Comparison of ENCODE assay signal across 29 cellular contexts in the genomic region with DNA sequence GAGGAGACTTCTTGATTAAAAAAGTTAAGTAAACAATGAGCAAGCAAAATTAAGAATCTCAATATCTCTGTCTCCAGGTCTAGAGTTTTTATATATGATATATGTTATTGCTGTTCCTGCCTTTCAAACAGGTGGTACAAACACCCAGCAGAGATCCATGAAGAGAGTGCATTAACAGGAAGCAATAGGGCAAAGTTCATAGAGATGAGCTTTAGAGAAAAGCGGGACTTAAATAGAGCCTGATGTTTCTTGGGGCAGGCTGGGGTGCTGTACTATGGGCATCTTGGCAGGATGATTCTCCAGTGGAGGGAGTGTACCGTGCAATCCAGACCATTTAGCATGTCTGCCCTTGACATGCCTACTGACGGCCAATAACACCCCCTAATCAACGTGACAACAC. TPM values are rescaled to one million over a fixed set of nuclear protein-coding genes. Genes with fewer than 3 reads are reported as not detected.
A peak's percentile ranks its signal among the peaks of the same experiment; 100 is the strongest.
DNase-seq lines count a peak whose midpoint lies in the region; ATAC-seq and TF ChIP-seq lines count a peak whose summit lies in the region.
"Had no signal": no experiment of that assay in that cellular context is flagged by ENCODE, and none has a peak within 500 bp of the region (broad histone marks: within the 10 kb centered on the region; RNA-seq: fewer than 3 reads in every experiment).

No MANE protein-coding gene starts in this region.

- no peak overlapping the region for H2AFZ ChIP-seq in neural progenitor cell (replicated peaks)

- TF ChIP-seq CTCF in HFFc6 (IDR thresholded peaks at IDR 0.05) (no peak), neural progenitor cell (IDR thresholded peaks at IDR 0.05) (no peak)

- H3K27me3 ChIP-seq in BLaER1 (no peaks in the 10 kb centered on the region), neural progenitor cell (no peaks in the 10 kb centered on the region)
- H3K27me3 ChIP-seq: dorsolateral prefrontal cortex, pancreas, upper lobe of right lung had no signal

- H3K4me1 ChIP-seq in BLaER1 (peaks cover 76% of the 10 kb centered on the region), neural progenitor cell (peaks cover 50% of the 10 kb centered on the region)

- H3K9me3 ChIP-seq in BLaER1 (no peaks in the 10 kb centered on the region), neural progenitor cell (ENCODE audit: low read depth) (no peaks in the 10 kb centered on the region)
- H3K9me3 ChIP-seq: lower lobe of right lung, pancreas, upper lobe of right lung had no signal

- DNase-seq in HFFc6 (no peak), left colon (no peak), neural progenitor cell (ENCODE audit: low spot score) (no peak), putamen (ENCODE audit: low spot score) (no peak), ecto neural progenitor cell (ENCODE audit: low spot score) (no peak), NOMO-1 treated with DMSO at 0.1 percent for 48 hours (lab: John Stamatoyannopoulos, UW; ENCODE audit: unreplicated experiment) (no peak)
- DNase-seq: activated CD4-positive, CD25-positive, alpha-beta regulatory T cell treated with anti-CD3 and anti-CD28 coated beads, Interleukin-2, amount 50 U/mL, for 72 hours; activated CD8-positive, alpha-beta T cell treated with anti-CD3 and anti-CD28 coated beads, Interleukin-2, amount 10 ng/mL, durations not matched to agents 7 days and 5 days; activated naive CD4-positive, alpha-beta T cell treated with anti-CD3 and anti-CD28 coated beads, Interleukin-2, amount 10 ng/mL, durations not matched to agents 7 days and 5 days; activated T-cell treated with anti-CD3 and anti-CD28 coated beads, Interleukin-2, amount 50 U/mL, for 48 hours; aorta; CD4-positive, CD25-positive, alpha-beta regulatory T cell; central memory CD4-positive, alpha-beta T cell; DMS79; dorsolateral prefrontal cortex; Kasumi-1; lower lobe of right lung; NCI-H1930; NCI-H345; NCI-H82; pancreas; SHP77; stimulated activated CD4-positive, alpha-beta T cell treated with anti-CD3 and anti-CD28 coated beads, Interleukin-15, amount 100 ng/mL, for 24 hours; stimulated activated CD8-positive, alpha-beta memory T cell treated with anti-CD3 and anti-CD28 coated beads, Interleukin-4, amount 100 ng/mL, for 48 hours; upper lobe of right lung had no signal

- peaks cover 100% of the 10 kb centered on the region for H3K79me2 ChIP-seq in neural progenitor cell (ENCODE audit: low read depth)

- intact Hi-C loops in left colon (cut with DNase I, micrococcal nuclease) = no loop called here

- H3K9ac ChIP-seq in BLaER1 (no peak overlapping the region), neural progenitor cell (no peak overlapping the region)

- H3K27ac Mint-ChIP-seq in HFFc6 (peak overlapping the region; percentile 38; the same call in 1 of the 2 replicates), neural progenitor cell (no peak overlapping the region)

- H3K27me3 Mint-ChIP-seq in HFFc6 (ENCODE audit: insufficient read depth) = no peaks in the 10 kb centered on the region
- H3K27me3 Mint-ChIP-seq in neural progenitor cell (ENCODE audit: insufficient read depth, low read depth) = peaks cover 2% of the 10 kb centered on the region
- H3K27me3 Mint-ChIP-seq: activated naive CD4-positive, alpha-beta T cell treated with anti-CD3 and anti-CD28 coated beads, Interleukin-2, amount 10 ng/mL, durations not matched to agents 7 days and 5 days; CD4-positive, CD25-positive, alpha-beta regulatory T cell had no signal

- H4K20me1 ChIP-seq in BLaER1 (peaks cover 100% of the 10 kb centered on the region), neural progenitor cell (ENCODE audit: low read depth) (peaks cover 100% of the 10 kb centered on the region)

- H3K4me1 Mint-ChIP-seq in HFFc6 (ENCODE audit: low read depth) (peaks cover 75% of the 10 kb centered on the region), neural progenitor cell (peaks cover 51% of the 10 kb centered on the region)

- H3K9me3 Mint-ChIP-seq in HFFc6 (no peaks in the 10 kb centered on the region), neural progenitor cell (peaks cover 3% of the 10 kb centered on the region)
- H3K9me3 Mint-ChIP-seq: activated naive CD4-positive, alpha-beta T cell treated with anti-CD3 and anti-CD28 coated beads, Interleukin-2, amount 10 ng/mL, durations not matched to agents 7 days and 5 days had no signal

- H3K36me3 Mint-ChIP-seq in HFFc6 (ENCODE audit: low read depth) (peaks cover 11% of the 10 kb centered on the region), neural progenitor cell (peaks cover 26% of the 10 kb centered on the region)
- H3K36me3 Mint-ChIP-seq: CD4-positive, CD25-positive, alpha-beta regulatory T cell had no signal

- H3K4me3 ChIP-seq in BLaER1 = no peak overlapping the region
- no peak overlapping the region for H3K4me3 ChIP-seq in neural progenitor cell
- H3K4me3 ChIP-seq: dorsolateral prefrontal cortex, lower lobe of right lung, pancreas, upper lobe of right lung had no signal

- peak overlapping the region; percentile 41; the same call in 1 of the 2 replicates for H3K4me2 ChIP-seq in BLaER1
- H3K4me2 ChIP-seq in neural progenitor cell = peak overlapping the region; percentile 41

- peak; percentile 18 for ATAC-seq in left colon
- no peak for ATAC-seq in GM18520 (IDR thresholded peaks at IDR 0.05; ENCODE audit: unreplicated experiment)
- ATAC-seq: activated CD8-positive, alpha-beta T cell treated with anti-CD3 and anti-CD28 coated beads, Interleukin-2, amount 10 ng/mL, durations not matched to agents 7 days and 5 days; HCT116; lower lobe of right lung; sciatic nerve; upper lobe of right lung had no signal

- H3K4me3 Mint-ChIP-seq in HFFc6 (no peak overlapping the region), neural progenitor cell (no peak overlapping the region)
- H3K4me3 Mint-ChIP-seq: activated CD8-positive, alpha-beta T cell treated with anti-CD3 and anti-CD28 coated beads, Interleukin-2, amount 10 ng/mL, durations not matched to agents 7 days and 5 days; activated naive CD4-positive, alpha-beta T cell treated with anti-CD3 and anti-CD28 coated beads, Interleukin-2, amount 10 ng/mL, durations not matched to agents 7 days and 5 days had no signal

- no peak overlapping the region for H3K27ac ChIP-seq in BLaER1
- H3K27ac ChIP-seq in neural progenitor cell = no peak overlapping the region
- H3K27ac ChIP-seq: pancreas, upper lobe of right lung had no signal

- peaks cover 15% of the 10 kb centered on the region; the same call in 1 of the 2 replicates for H3K36me3 ChIP-seq in BLaER1
- no peaks in the 10 kb centered on the region for H3K36me3 ChIP-seq in neural progenitor cell
- H3K36me3 ChIP-seq: lower lobe of right lung, pancreas, upper lobe of right lung had no signal

- H3F3A ChIP-seq in neural progenitor cell (ENCODE audit: low read depth) = peaks cover 8% of the 10 kb centered on the region

RNA-seq across cellular contexts. Expression of gene MAPK1, which starts 6.8 kb away (rescaled TPM):
- 100 to 1,000 TPM; 140 to 178 (median 160) TPM for total RNA-seq in HFFc6 (2021; fragmentation: NEBNext Ultra II Directional; extraction: Animal tissue kit (Norgen Biotek cat#: 25700))
- total RNA-seq in left colon (100 to 1,000 TPM; 123 to 144 TPM), neural progenitor cell (ENCODE audit: low replicate concordance) (44.7 and 61.4 TPM in 2 replicates)
